1 cellular context compared by ENCODE assay signal in the genomic region with DNA sequence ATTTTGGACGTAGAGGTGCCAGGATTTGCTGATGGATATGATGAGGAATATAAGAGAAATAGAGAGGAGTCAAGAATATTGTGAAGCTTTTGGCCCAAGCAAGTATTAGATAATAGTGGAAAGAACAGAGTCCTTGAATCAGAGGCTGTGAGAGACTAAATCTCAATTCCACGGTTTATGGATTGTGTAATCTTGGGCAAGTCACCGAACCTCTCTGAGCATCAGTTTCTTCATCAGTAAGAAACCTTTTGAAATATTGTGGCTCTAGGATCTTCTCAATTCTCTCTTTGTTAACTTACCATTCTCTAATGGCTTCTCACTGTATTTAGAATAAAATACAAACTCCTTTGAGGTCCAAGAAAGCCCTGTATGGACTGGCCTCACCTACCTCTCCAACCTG.
TF ChIP-seq lines count a peak whose summit lies in the region.

No MANE protein-coding gene starts in this region.

TF ChIP-seq in WTC11, 78 proteins besides CTCF, POLR2A, EP300 and RAD21 (continued from another document):
- TF ChIP-seq, protein P1, sequence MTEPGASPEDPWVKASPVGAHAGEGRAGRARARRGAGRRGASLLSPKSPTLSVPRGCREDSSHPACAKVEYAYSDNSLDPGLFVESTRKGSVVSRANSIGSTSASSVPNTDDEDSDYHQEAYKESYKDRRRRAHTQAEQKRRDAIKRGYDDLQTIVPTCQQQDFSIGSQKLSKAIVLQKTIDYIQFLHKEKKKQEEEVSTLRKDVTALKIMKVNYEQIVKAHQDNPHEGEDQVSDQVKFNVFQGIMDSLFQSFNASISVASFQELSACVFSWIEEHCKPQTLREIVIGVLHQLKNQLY (CRISPR knock-in tag; IDR thresholded peaks at IDR 0.05) = no peak
- TF ChIP-seq HMGA2 (CRISPR knock-in tag; IDR thresholded peaks at IDR 0.05) = no peak
- TF ChIP-seq, protein P2, sequence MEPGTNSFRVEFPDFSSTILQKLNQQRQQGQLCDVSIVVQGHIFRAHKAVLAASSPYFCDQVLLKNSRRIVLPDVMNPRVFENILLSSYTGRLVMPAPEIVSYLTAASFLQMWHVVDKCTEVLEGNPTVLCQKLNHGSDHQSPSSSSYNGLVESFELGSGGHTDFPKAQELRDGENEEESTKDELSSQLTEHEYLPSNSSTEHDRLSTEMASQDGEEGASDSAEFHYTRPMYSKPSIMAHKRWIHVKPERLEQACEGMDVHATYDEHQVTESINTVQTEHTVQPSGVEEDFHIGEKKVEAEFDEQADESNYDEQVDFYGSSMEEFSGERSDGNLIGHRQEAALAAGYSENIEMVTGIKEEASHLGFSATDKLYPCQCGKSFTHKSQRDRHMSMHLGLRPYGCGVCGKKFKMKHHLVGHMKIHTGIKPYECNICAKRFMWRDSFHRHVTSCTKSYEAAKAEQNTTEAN (CRISPR knock-in tag; IDR thresholded peaks at IDR 0.05) = no peak
- TF ChIP-seq FOXP1 (CRISPR knock-in tag; IDR thresholded peaks at IDR 0.05; ENCODE audit: borderline replicate concordance) = no peak
